In the genomic region with DNA sequence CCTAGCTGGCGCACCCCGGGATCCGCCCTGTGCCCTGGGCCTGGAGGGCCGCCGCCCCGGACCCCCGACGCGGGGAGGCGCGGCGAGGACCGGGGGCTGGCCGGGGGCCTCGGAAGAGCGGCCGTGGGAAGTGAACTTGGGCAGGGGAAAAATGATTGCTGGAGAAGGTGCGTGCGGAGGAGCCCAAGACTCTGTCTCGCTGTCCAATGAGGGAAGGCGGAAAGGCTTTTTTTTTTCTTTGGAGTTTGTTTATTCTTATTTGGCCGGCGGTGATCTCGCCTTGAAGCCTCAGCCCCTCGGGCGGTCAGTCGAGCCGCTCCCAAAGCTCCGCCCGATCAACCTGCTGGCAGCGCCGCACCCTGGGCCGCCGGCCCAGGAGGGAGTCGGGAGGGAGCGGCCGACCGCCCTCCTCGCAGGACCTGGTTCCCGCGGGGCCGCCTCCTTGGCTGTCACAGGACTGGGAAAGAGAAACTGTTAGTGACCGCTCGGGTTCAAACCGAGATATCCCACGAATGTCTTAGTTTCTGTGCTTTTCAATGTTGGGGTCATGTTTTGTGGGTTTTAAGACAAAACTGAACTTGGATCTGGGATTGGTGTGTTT, we compare ENCODE assay signal across 8 cellular contexts. TPM values are rescaled to one million over a fixed set of nuclear protein-coding genes. Genes with fewer than 3 reads are reported as not detected.
A peak's percentile ranks its signal among the peaks of the same experiment; 100 is the strongest.
DNase-seq lines count a peak whose midpoint lies in the region; ATAC-seq and TF ChIP-seq lines count a peak whose summit lies in the region.

No MANE protein-coding gene starts in this region.

- POLR2A ChIA-PET in OCI-LY7 (lab: Charles Lee), result no interaction called here
- POLR2A ChIA-PET in naive thymus-derived CD8-positive, alpha-beta T cell (lab: Charles Lee), result interaction anchor here (0.6 to 1.6 kb wide), 5 partner anchors 9 to 1376 kb away, joined by 3 to 8 read pairs (median 3); no protein-coding TSS in a partner anchor

- no peaks in the 10 kb centered on the region for H3K9me3 ChIP-seq in OCI-LY7 (ENCODE audit: low read length)
- no peaks in the 10 kb centered on the region for H3K9me3 ChIP-seq in stomach smooth muscle (ENCODE audit: control insufficient read depth in 2 of 2, low read length in 2 of 2)

- H3K27me3 ChIP-seq in stomach smooth muscle (ENCODE audit: control insufficient read depth in 1 of 2, insufficient read depth in 2 of 2, low read length in 2 of 2), result no peaks in the 10 kb centered on the region

- peak overlapping the region; percentile 57; the same call in 1 of the 2 replicates for H2AFZ ChIP-seq in OCI-LY7 (ENCODE audit: low read length)

- peak overlapping the region; percentile 93 for H3K4me3 ChIP-seq in OCI-LY7 (ENCODE audit: low read depth, low read length, poor library complexity, severe bottlenecking)
- peak overlapping the region; percentile 81 to 95 for H3K4me3 ChIP-seq in stomach smooth muscle (ENCODE audit: low read length in 2 of 2)

- no peaks in the 10 kb centered on the region for H3K9me3 Mint-ChIP-seq in activated T-helper 2 cell treated with anti-CD3 and anti-CD28 coated beads, Interferon-gamma antibody, Interleukin-2, Interleukin-4, amounts not matched to agents 10 μg/mL and 5 μg/mL and 100 μg/mL, durations not matched to agents 14 hours and 24 hours and 36 hours
- no peaks in the 10 kb centered on the region for H3K9me3 Mint-ChIP-seq in naive thymus-derived CD8-positive, alpha-beta T cell

- H3K27ac Mint-ChIP-seq in activated T-helper 2 cell treated with anti-CD3 and anti-CD28 coated beads, Interferon-gamma antibody, Interleukin-2, Interleukin-4, amounts not matched to agents 10 μg/mL and 5 μg/mL and 100 μg/mL, durations not matched to agents 14 hours and 24 hours and 36 hours, result peak overlapping the region; percentile 88
- H3K27ac Mint-ChIP-seq in naive thymus-derived CD8-positive, alpha-beta T cell, result peak overlapping the region; percentile 71 to 92 (median 87)

- peaks cover 22% of the 10 kb centered on the region for H4K20me1 ChIP-seq in OCI-LY7 (ENCODE audit: insufficient read depth, low read length)

- H3K79me2 ChIP-seq in OCI-LY7 (ENCODE audit: insufficient read depth, low read depth, low read length), result peaks cover 35% of the 10 kb centered on the region

- H3K27me3 Mint-ChIP-seq in activated T-helper 2 cell treated with anti-CD3 and anti-CD28 coated beads, Interferon-gamma antibody, Interleukin-2, Interleukin-4, amounts not matched to agents 10 μg/mL and 5 μg/mL and 100 μg/mL, durations not matched to agents 14 hours and 24 hours and 36 hours (ENCODE audit: low read depth), result no peaks in the 10 kb centered on the region
- no peaks in the 10 kb centered on the region for H3K27me3 Mint-ChIP-seq in naive thymus-derived CD8-positive, alpha-beta T cell

- peaks cover 25% of the 10 kb centered on the region for H3K36me3 ChIP-seq in OCI-LY7 (ENCODE audit: insufficient read depth, low read length)
- H3K36me3 ChIP-seq in stomach smooth muscle (ENCODE audit: control insufficient read depth in 2 of 2, insufficient read depth in 2 of 2, low read length in 2 of 2), result peaks cover 0 to 5% of the 10 kb centered on the region in 2 donors

- peaks cover 31% of the 10 kb centered on the region for H3K36me3 Mint-ChIP-seq in activated T-helper 2 cell treated with anti-CD3 and anti-CD28 coated beads, Interferon-gamma antibody, Interleukin-2, Interleukin-4, amounts not matched to agents 10 μg/mL and 5 μg/mL and 100 μg/mL, durations not matched to agents 14 hours and 24 hours and 36 hours (ENCODE audit: low read depth)
- H3K36me3 Mint-ChIP-seq in naive thymus-derived CD8-positive, alpha-beta T cell, result peaks cover 0 to 17% (median 3%) of the 10 kb centered on the region in 3 donors

- intact Hi-C loops in OCI-LY7 (cut with micrococcal nuclease; ENCODE audit: unreplicated experiment), result loop anchor here (5.0 to 10.0 kb wide), 5 partner anchors 772 to 1522 kb away; partner anchors contain the start of genes BOD1L1, CD38, RAB28 and TAPT1
- intact Hi-C loops in activated T-helper 2 cell treated with anti-CD3 and anti-CD28 coated beads, Interferon-gamma antibody, Interleukin-2, Interleukin-4, amounts not matched to agents 10 μg/mL and 5 μg/mL and 100 μg/mL, durations not matched to agents 14 hours and 24 hours and 36 hours (cut with micrococcal nuclease), result loop anchor here (2.0 to 10.0 kb wide), 6 partner anchors 82 to 1522 kb away; partner anchors contain the start of genes CD38, RAB28 and TAPT1

- DNase-seq in Ammon's horn (ENCODE audit: low spot score) (peak; percentile 77), OCI-LY7 (ENCODE audit: low spot score) (peak; percentile 69), fibroblast of peridontal ligament (ENCODE audit: extremely low read depth) (peak; percentile 55), NCI-H2196 (lab: John Stamatoyannopoulos, UW; ENCODE audit: unreplicated experiment) (no peak)
- peak; percentile 41 for DNase-seq in activated T-helper 2 cell treated with anti-CD3 and anti-CD28 coated beads, Interferon-gamma antibody, Interleukin-2, Interleukin-4, amounts not matched to agents 10 μg/mL and 5 μg/mL and 100 μg/mL, durations not matched to agents 14 hours and 24 hours and 36 hours (ENCODE audit: low spot score)
- peak in 8 of 10 donors; percentile 4 to 31 (median 26) for DNase-seq in naive thymus-derived CD8-positive, alpha-beta T cell

- peak overlapping the region; percentile 92 for H3K4me3 Mint-ChIP-seq in activated T-helper 2 cell treated with anti-CD3 and anti-CD28 coated beads, Interferon-gamma antibody, Interleukin-2, Interleukin-4, amounts not matched to agents 10 μg/mL and 5 μg/mL and 100 μg/mL, durations not matched to agents 14 hours and 24 hours and 36 hours (ENCODE audit: low read depth)
- H3K4me3 Mint-ChIP-seq in naive thymus-derived CD8-positive, alpha-beta T cell, result peak overlapping the region; percentile 77 to 94 (median 89)

- peak overlapping the region; percentile 60 to 91 for H3K9ac ChIP-seq in stomach smooth muscle (ENCODE audit: low read length in 2 of 2)

- BruUV-seq in OCI-LY7 (replicated peaks; lab: Mats Ljungman, UMichigan), result no TSS peak

- peak; percentile 13 for ATAC-seq in GM21515 (IDR thresholded peaks at IDR 0.05; ENCODE audit: unreplicated experiment)
- no peak for ATAC-seq in naive thymus-derived CD8-positive, alpha-beta T cell

- CTCF ChIA-PET in OCI-LY7 (lab: Charles Lee; ENCODE audit: unreplicated experiment), result no interaction called here

- no peaks in the 10 kb centered on the region for H3K9me2 ChIP-seq in OCI-LY7 (ENCODE audit: insufficient read depth, low read length)

- 0 out of 2 replicates have a peak, but pooled peaks have one; percentile 7 for TF ChIP-seq CTCF in OCI-LY7 (conservative IDR thresholded peaks at IDR 0.05; ENCODE audit: low read length)

- H3K4me1 ChIP-seq in OCI-LY7 (ENCODE audit: insufficient read depth, low read length, poor library complexity, severe bottlenecking), result peaks cover 23% of the 10 kb centered on the region
- peaks cover 2% of the 10 kb centered on the region for H3K4me1 ChIP-seq in stomach smooth muscle (ENCODE audit: control insufficient read depth, insufficient read depth, low read length)

- H3K4me2 ChIP-seq in OCI-LY7 (ENCODE audit: low read length), result peak overlapping the region; percentile 70

- peaks cover 40% of the 10 kb centered on the region for H3K4me1 Mint-ChIP-seq in activated T-helper 2 cell treated with anti-CD3 and anti-CD28 coated beads, Interferon-gamma antibody, Interleukin-2, Interleukin-4, amounts not matched to agents 10 μg/mL and 5 μg/mL and 100 μg/mL, durations not matched to agents 14 hours and 24 hours and 36 hours (ENCODE audit: low read depth)
- H3K4me1 Mint-ChIP-seq in naive thymus-derived CD8-positive, alpha-beta T cell, result peaks cover 13 to 31% (median 31%) of the 10 kb centered on the region in 4 donors

- H3K27ac ChIP-seq in OCI-LY7 (ENCODE audit: low read depth, low read length, poor library complexity, severe bottlenecking) (peak overlapping the region; percentile 91), stomach smooth muscle (ENCODE audit: low read length) (peak overlapping the region; percentile 89)

RNA-seq across cellular contexts. Expression of gene CPEB2, which starts 2.5 kb away (rescaled TPM):
- total RNA-seq in OCI-LY7 (2014; rRNA removed; shearing (Covaris generic)), result 2.2 and 2.3 TPM in 2 replicates
- 6.6 and 8.8 TPM in 2 replicates for total RNA-seq in OCI-LY7 (2022)
- 11.0 and 12.3 TPM in 2 replicates for total RNA-seq in activated T-helper 2 cell treated with anti-CD3 and anti-CD28 coated beads, Interferon-gamma antibody, Interleukin-2, Interleukin-4, amounts not matched to agents 10 μg/mL and 5 μg/mL and 100 μg/mL, durations not matched to agents 14 hours and 24 hours and 36 hours
- total RNA-seq in naive thymus-derived CD8-positive, alpha-beta T cell, result 10 to 100 TPM; 15.8 to 17.0 TPM
- polyA plus RNA-seq in naive thymus-derived CD8-positive, alpha-beta T cell, result 1 to 10 TPM in 1 of 3 donors, under 1 TPM in 2; 0.68 to 1.7 (median 0.91) TPM
